Comparison of ENCODE assay signal across 8 cellular contexts in the genomic region with DNA sequence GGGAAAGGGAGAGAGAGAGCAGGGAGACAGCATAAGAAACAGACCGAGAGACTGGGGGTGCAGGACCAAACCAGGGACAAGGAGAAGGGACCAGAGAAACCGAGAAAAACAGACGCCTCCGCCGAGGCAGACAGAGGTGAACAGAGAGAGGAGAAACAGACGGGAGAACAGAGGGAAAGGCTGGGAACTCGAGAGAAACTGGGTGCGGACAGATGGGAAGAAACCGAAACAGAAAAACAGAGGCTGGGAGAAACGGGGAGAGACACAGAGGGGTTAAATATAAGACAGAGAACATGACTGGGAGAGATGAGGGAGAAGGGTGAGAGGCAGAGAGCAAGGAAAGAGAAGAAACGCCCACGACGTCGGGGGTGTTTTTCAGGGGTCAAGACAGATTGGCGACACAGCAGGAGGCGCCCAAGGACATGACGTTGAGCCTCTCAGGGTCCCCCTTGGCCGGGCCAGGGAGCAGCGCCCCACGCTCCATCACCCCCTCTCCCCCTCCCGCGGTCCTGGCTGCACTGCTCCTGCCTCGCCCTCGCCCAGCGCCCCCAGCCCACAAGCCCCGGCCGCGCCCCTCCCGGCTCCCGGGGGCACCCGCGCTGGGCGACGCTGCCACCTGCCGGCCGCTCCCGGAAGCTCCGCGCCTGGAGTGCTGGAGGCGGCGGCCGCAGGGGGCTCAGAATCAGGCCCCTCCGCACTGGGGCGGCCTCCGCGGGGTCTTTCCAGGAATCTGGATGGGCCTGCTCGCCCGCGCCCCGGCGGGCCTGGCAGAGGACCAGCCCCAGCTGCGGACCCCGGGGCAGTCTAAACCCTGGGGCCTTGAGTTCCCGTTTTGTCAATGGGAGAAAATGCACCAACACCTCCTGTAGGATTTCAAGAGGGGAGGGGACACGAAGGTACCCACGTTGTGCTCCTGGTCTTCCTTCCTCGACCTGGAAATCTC. TPM values are rescaled to one million over a fixed set of nuclear protein-coding genes. Genes with fewer than 3 reads are reported as not detected.
DNase-seq lines count a peak whose midpoint lies in the region; ATAC-seq and TF ChIP-seq lines count a peak whose summit lies in the region.

No MANE protein-coding gene starts in this region.

- H4K20me1 ChIP-seq in GM23248 (ENCODE audit: insufficient read depth): no peaks in the 10 kb centered on the region

- in situ Hi-C loops in GM23248 (cut with MboI) (loop anchor here (5.0 kb wide), 1 partner anchor 101 kb away; no protein-coding TSS in a partner anchor), SK-MEL-5 (cut with HindIII; ENCODE audit: low pct_unique_long_range_greater_than_20kb, low sequenced_read_pairs) (no loop called here)

- H3F3A ChIP-seq in GM23248 (ENCODE audit: insufficient read depth): peaks cover 28% of the 10 kb centered on the region

- H3K36me3 Mint-ChIP-seq in activated naive CD4-positive, alpha-beta T cell treated with anti-CD3 and anti-CD28 coated beads, Interleukin-2, amount 50 U/mL, for 72 hours: no peaks in the 10 kb centered on the region

- H3K79me2 ChIP-seq in ACC112 (ENCODE audit: control insufficient read depth, insufficient read depth, low read length, unreplicated experiment) (peaks cover 5% of the 10 kb centered on the region), GM23248 (ENCODE audit: insufficient read depth) (peaks cover 48% of the 10 kb centered on the region)

- H3K9me3 ChIP-seq in GM23248 (ENCODE audit: low read depth): no peaks in the 10 kb centered on the region
- H3K9me3 ChIP-seq in heart right ventricle: no peaks in the 10 kb centered on the region
- no peaks in the 10 kb centered on the region for H3K9me3 ChIP-seq in prostate gland

- WGBS in GM23248 (ENCODE audit: low coverage in 1 of 2, low lambda C conversion rate in 2 of 2, missing lambda C conversion rate in 2 of 2), 2 experiments: 3% methylated on average over 30 to 49 of the region's 57 CpGs
- WGBS in heart right ventricle, 2 donors: 4 to 5% methylated on average over 49 to 57 of the region's 57 CpGs
- 6% methylated on average over 53 of the region's 57 CpGs for WGBS in prostate gland

- H3K4me3 ChIP-seq in ACC112 (ENCODE audit: low read depth, low read length) (peak overlapping the region; percentile 81), GM23248 (peak overlapping the region; percentile 75), heart right ventricle (peak overlapping the region; percentile 35 to 62 (median 54)), prostate gland (peak overlapping the region; percentile 26 to 35)

- ATAC-seq in activated naive CD4-positive, alpha-beta T cell treated with anti-CD3 and anti-CD28 coated beads, Interleukin-2, amount 50 U/mL, for 72 hours: peak; percentile 64 to 78
- ATAC-seq in heart right ventricle (peak; percentile 36 to 68 (median 58)), GM21619 (IDR thresholded peaks at IDR 0.05; ENCODE audit: unreplicated experiment) (no peak), GM18505 (IDR thresholded peaks at IDR 0.05; ENCODE audit: unreplicated experiment) (no peak)

- intact Hi-C loops in heart right ventricle (cut with DNase I) (loop anchor here in 8 of 10 donors (1.0 to 5.0 kb wide), 3 partner anchors 71 to 73 kb away; partner anchors contain the start of gene COL1A1 (in 3 of the 8)), prostate gland (cut with DNase I) (loop anchor here (1.0 kb wide), 2 partner anchors 24 to 73 kb away; no protein-coding TSS in a partner anchor)

- H3K36me3 ChIP-seq in ACC112 (ENCODE audit: insufficient read depth, low read length) (no peaks in the 10 kb centered on the region), GM23248 (ENCODE audit: low read depth) (no peaks in the 10 kb centered on the region), heart right ventricle (no peaks in the 10 kb centered on the region), prostate gland (no peaks in the 10 kb centered on the region)

- TF ChIP-seq POLR2A in prostate gland (IDR thresholded peaks at IDR 0.05): no peak
- TF ChIP-seq POLR2A in GM18505 (IDR thresholded peaks at IDR 0.05; ENCODE audit: borderline replicate concordance, extremely low read depth, insufficient read depth, insufficient read length): no peak

- peak; percentile 78 for DNase-seq in GM23248
- DNase-seq in SK-MEL-5 (ENCODE audit: low read depth, low spot score): peak; percentile 25
- peak; percentile 44 to 80 for DNase-seq in activated naive CD4-positive, alpha-beta T cell treated with anti-CD3 and anti-CD28 coated beads, Interleukin-2, amount 50 U/mL, for 72 hours (ENCODE audit: low spot score in 2 of 2)
- DNase-seq in heart right ventricle: peak; percentile 38 to 66
- DNase-seq in prostate gland (ENCODE audit: low spot score): no peak

- H3K9me3 Mint-ChIP-seq in activated naive CD4-positive, alpha-beta T cell treated with anti-CD3 and anti-CD28 coated beads, Interleukin-2, amount 50 U/mL, for 72 hours: no peaks in the 10 kb centered on the region

- no peaks in the 10 kb centered on the region for H3K9me2 ChIP-seq in GM23248 (ENCODE audit: insufficient read depth)

- peak; percentile 82 to 97 (median 92) for TF ChIP-seq CTCF in heart right ventricle (IDR thresholded peaks at IDR 0.05)
- TF ChIP-seq CTCF in prostate gland (IDR thresholded peaks at IDR 0.05): peak; percentile 91 to 95 (median 93)

- peak overlapping the region; percentile 74 for H3K27ac ChIP-seq in ACC112 (ENCODE audit: low read depth, low read length)
- H3K27ac ChIP-seq in GM23248: peak overlapping the region; percentile 89
- peak overlapping the region in 7 of 10 donors; percentile 27 to 82 (median 44) for H3K27ac ChIP-seq in heart right ventricle
- peak overlapping the region; percentile 49 to 58 for H3K27ac ChIP-seq in prostate gland

- H3K4me2 ChIP-seq in GM23248 (ENCODE audit: unreplicated experiment): peak overlapping the region; percentile 85

- no peaks in the 10 kb centered on the region for H3K27me3 ChIP-seq in ACC112 (ENCODE audit: insufficient read depth, low read length)
- no peaks in the 10 kb centered on the region for H3K27me3 ChIP-seq in GM23248 (replicated peaks; ENCODE audit: insufficient read depth)
- H3K27me3 ChIP-seq in heart right ventricle: peaks cover 0 to 49% (median 28%) of the 10 kb centered on the region in 7 donors
- H3K27me3 ChIP-seq in prostate gland (replicated peaks; ENCODE audit: insufficient read depth): no peaks in the 10 kb centered on the region

- peak overlapping the region; percentile 90 for H3K9ac ChIP-seq in GM23248

- H3K4me1 ChIP-seq in ACC112 (ENCODE audit: control insufficient read depth, insufficient read depth, low read length, unreplicated experiment) (peaks cover 48% of the 10 kb centered on the region), GM23248 (ENCODE audit: insufficient read depth) (peaks cover 54% of the 10 kb centered on the region), heart right ventricle (peaks cover 0 to 33% (median 5%) of the 10 kb centered on the region in 9 donors), prostate gland (replicated peaks) (peaks cover 3% of the 10 kb centered on the region)

- peak overlapping the region; percentile 65 for H2AFZ ChIP-seq in ACC112 (ENCODE audit: low read length, unreplicated experiment)
- H2AFZ ChIP-seq in GM23248: peak overlapping the region; percentile 63

- peak overlapping the region in 1 of 2 donors; percentile 11 for H3K27ac Mint-ChIP-seq in activated naive CD4-positive, alpha-beta T cell treated with anti-CD3 and anti-CD28 coated beads, Interleukin-2, amount 50 U/mL, for 72 hours

RNA-seq across cellular contexts. Expression of gene TMEM92, which starts 1.3 kb away (rescaled TPM):
- total RNA-seq in GM23248 (2014; rRNA removed; shearing (Covaris generic)): 0.32 TPM in 1 of 2 replicates, not detected in the other
- 0.61 TPM in 1 of 2 replicates, not detected in the other for polyA plus RNA-seq in GM23248 (2016; fragmentation: Nextera tagmentation; extraction: Ambion mirVana)
- total RNA-seq in SK-MEL-5 (2014; rRNA removed; shearing (Covaris generic)): 0.08 and 1.3 TPM in 2 replicates
- polyA plus RNA-seq in SK-MEL-5 (2015; cell fraction: cytosol; rRNA removed): 0.20 and 1.6 TPM in 2 replicates
- not detected in 2 replicates for polyA plus RNA-seq in SK-MEL-5 (2015; cell fraction: nucleus; rRNA removed)
- under 1 TPM in 1 of 2 donors, not detected in 1; 0.39 TPM for total RNA-seq in activated naive CD4-positive, alpha-beta T cell treated with anti-CD3 and anti-CD28 coated beads, Interleukin-2, amount 50 U/mL, for 72 hours
- not detected for total RNA-seq in heart right ventricle
- polyA plus RNA-seq in heart right ventricle: under 1 TPM in 1 of 2 donors, not detected in 1; 0.04 TPM
- under 1 TPM; 0.91 to 0.96 TPM for total RNA-seq in prostate gland

Comparison
In these comparisons a context has a peak if more than half of its experiments do, and no peak if none do; other contexts are left out.
1. H3K4me3 ChIP-seq: peak in every context shown above with its lines; median percentile 81 in ACC112; 75 in GM23248; 54 in heart right ventricle; 30 in prostate gland.
2. ATAC-seq: peak in activated naive CD4-positive, alpha-beta T cell treated with anti-CD3 and anti-CD28 coated beads, Interleukin-2, amount 50 U/mL, for 72 hours (2 of 2) and heart right ventricle (8 of 8); none in GM21619 (single experiment) and GM18505 (single experiment).
3. Peak in every context shown above with its lines, with median percentiles within 50 percentile points of each other: H3K27ac ChIP-seq.